In the genomic region with DNA sequence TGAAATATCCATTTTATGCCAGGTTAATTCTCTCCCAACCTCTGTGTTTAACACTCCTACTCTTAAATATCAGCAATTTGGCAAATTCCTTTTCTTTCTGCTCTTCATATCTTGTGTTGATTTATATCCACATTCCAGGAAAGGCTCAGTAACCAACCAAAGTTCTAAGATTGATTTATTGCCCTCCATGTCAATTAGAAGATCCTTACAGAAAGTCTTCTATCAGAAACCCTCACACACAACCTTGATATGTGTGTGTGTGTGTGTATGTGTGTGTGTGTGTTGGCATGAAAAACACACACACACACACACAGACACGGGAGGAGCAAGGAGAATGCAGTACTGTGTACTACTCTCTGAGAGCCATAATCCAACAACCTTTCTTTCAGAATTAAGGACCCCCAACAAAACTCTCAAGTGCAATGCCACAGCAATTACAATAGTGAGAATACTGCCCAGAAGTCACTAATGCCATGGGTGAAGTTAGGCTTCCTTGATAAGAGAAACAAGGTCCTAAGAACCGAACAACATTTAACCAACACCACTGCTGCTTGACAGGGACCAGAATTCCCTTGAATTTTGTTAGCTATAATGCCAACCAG, we compare ENCODE assay signal across 13 cellular contexts. TPM values are rescaled to one million over a fixed set of nuclear protein-coding genes. Genes with fewer than 3 reads are reported as not detected.
DNase-seq lines count a peak whose midpoint lies in the region; TF ChIP-seq lines count a peak whose summit lies in the region.
"Had no signal": no experiment of that assay in that cellular context is flagged by ENCODE, and none has a peak within 500 bp of the region (broad histone marks: within the 10 kb centered on the region; RNA-seq: fewer than 3 reads in every experiment).

No MANE protein-coding gene starts in this region.

- H3K4me3 ChIP-seq in BE2C (ENCODE audit: low read depth, low read length) (peak overlapping the region; percentile 73), fibroblast of the aortic adventitia (ENCODE audit: low read depth, low read length) (peak overlapping the region; percentile 68), neuron (ENCODE audit: low read length) (peak overlapping the region; percentile 61), tibial artery (no peak overlapping the region)
- H3K4me3 ChIP-seq: K562 had no signal

- DNase-seq in BE2C (no peak), SK-N-DZ (ENCODE audit: low spot score) (peak; percentile 8), fibroblast of the aortic adventitia (ENCODE audit: low read depth) (peak; percentile 12), RKO (ENCODE audit: low spot score) (no peak), T1000 (lab: John Stamatoyannopoulos, UW) (no peak), DMS114 treated with DMSO at 0.1 percent for 48 hours (lab: John Stamatoyannopoulos, UW; ENCODE audit: unreplicated experiment) (no peak), tibial artery (no peak)
- DNase-seq: CD4-positive, alpha-beta T cell; T-cell had no signal

- H3K36me3 ChIP-seq in BE2C: no peaks in the 10 kb centered on the region
- no peaks in the 10 kb centered on the region for H3K36me3 ChIP-seq in neuron (ENCODE audit: insufficient read depth, low read length)
- H3K36me3 ChIP-seq in tibial artery: no peaks in the 10 kb centered on the region
- H3K36me3 ChIP-seq: gastroesophageal sphincter, neutrophil had no signal

- H3K9me3 ChIP-seq in BE2C: no peaks in the 10 kb centered on the region
- H3K9me3 ChIP-seq in neuron (ENCODE audit: low read length): no peaks in the 10 kb centered on the region
- H3K9me3 ChIP-seq in tibial artery: no peaks in the 10 kb centered on the region
- H3K9me3 ChIP-seq: gastroesophageal sphincter, neutrophil had no signal

- no peak overlapping the region for H3K27ac ChIP-seq in tibial artery
- H3K27ac ChIP-seq: gastroesophageal sphincter, neutrophil had no signal

- peak overlapping the region; percentile 88 for H2AFZ ChIP-seq in neuron (ENCODE audit: low read depth, low read length)

- H3K27me3 ChIP-seq in BE2C (no peaks in the 10 kb centered on the region), neuron (ENCODE audit: insufficient read depth, low read length) (no peaks in the 10 kb centered on the region), tibial artery (peaks cover 0 to 7% of the 10 kb centered on the region in 2 donors)

- intact Hi-C loops in tibial artery (cut with DNase I; ENCODE audit: low total_unique reads): no loop called here

- TF ChIP-seq CTCF in BE2C (IDR thresholded peaks at IDR 0.05; ENCODE audit: low read depth, low read length): no peak
- TF ChIP-seq CTCF in fibroblast of the aortic adventitia (IDR thresholded peaks at IDR 0.05; ENCODE audit: insufficient read depth, low read length): no peak
- TF ChIP-seq CTCF in tibial artery (IDR thresholded peaks at IDR 0.05): no peak

- no peaks in the 10 kb centered on the region for H3K4me1 ChIP-seq in BE2C
- peaks cover 38% of the 10 kb centered on the region for H3K4me1 ChIP-seq in neuron (ENCODE audit: insufficient read depth, low read length)
- peaks cover 0 to 9% (median 0%) of the 10 kb centered on the region in 4 donors for H3K4me1 ChIP-seq in tibial artery
- H3K4me1 ChIP-seq: gastroesophageal sphincter had no signal

RNA-seq across cellular contexts. Expression of a gene that starts 1.1 kb away (rescaled TPM):
- polyA plus RNA-seq in BE2C (2012; ENCODE audit: insufficient read depth, insufficient read length, low read depth): 61.8 TPM
- 16.5 and 17.3 TPM in 2 replicates for polyA plus RNA-seq in SK-N-DZ (2014; cell fraction: cytosol; rRNA removed)
- polyA plus RNA-seq in SK-N-DZ (2014; cell fraction: nucleus; rRNA removed): 16.8 and 19.9 TPM in 2 replicates
- total RNA-seq in fibroblast of the aortic adventitia (ENCODE audit: low replicate concordance): 9.8 and 10.7 TPM in 2 replicates
- total RNA-seq: CD4-positive, alpha-beta T cell had no signal

Comparison
In these comparisons a context has a peak if more than half of its experiments do, and no peak if none do; other contexts are left out.
1. DNase-seq: peak in SK-N-DZ (single experiment) and fibroblast of the aortic adventitia (single experiment); none in BE2C (single experiment), RKO (single experiment), T1000 (single experiment), DMS114 treated with DMSO at 0.1 percent for 48 hours (single experiment) and tibial artery (0 of 2).
2. H3K4me3 ChIP-seq: peak in BE2C (single experiment), fibroblast of the aortic adventitia (single experiment) and neuron (single experiment); none in tibial artery (0 of 2).